8 cellular contexts compared by ENCODE assay signal in genomic region chr11:94768602-94769511, GRCh38. TPM values are rescaled to one million over a fixed set of nuclear protein-coding genes. Genes with fewer than 3 reads are reported as not detected.
DNase-seq lines count a peak whose midpoint lies in the region; ATAC-seq and TF ChIP-seq lines count a peak whose summit lies in the region.

No MANE protein-coding gene starts in this region.

- peak; percentile 40 for ATAC-seq in GM18511 (IDR thresholded peaks at IDR 0.05; ENCODE audit: unreplicated experiment)

- H3K9me3 ChIP-seq in skeletal muscle tissue (ENCODE audit: control insufficient read depth in 3 of 3, low read length in 3 of 3): no peaks in the 10 kb centered on the region

- H3K4me1 ChIP-seq in skeletal muscle tissue (ENCODE audit: control insufficient read depth in 3 of 3, insufficient read depth in 3 of 3, low read length in 3 of 3): peaks cover 34 to 49% (median 41%) of the 10 kb centered on the region in 3 donors

- no peak for TF ChIP-seq POLR2A in NB4 (IDR thresholded peaks at IDR 0.05; ENCODE audit: extremely low read depth, insufficient read length)

- DNase-seq in AG08396 (ENCODE audit: low spot score) (peak; percentile 57), NB4 (ENCODE audit: low read depth) (peak; percentile 38), brain microvascular endothelial cell (no peak), iPS-NIHi11 (ENCODE audit: low spot score) (peak; percentile 44), UCSD-AML1 (lab: John Stamatoyannopoulos, UW; ENCODE audit: unreplicated experiment) (no peak), pons (ENCODE audit: low spot score) (no peak)

- H3K36me3 ChIP-seq in brain microvascular endothelial cell (replicated peaks) (no peaks in the 10 kb centered on the region), skeletal muscle tissue (ENCODE audit: control insufficient read depth in 3 of 3, insufficient read depth in 3 of 3, low read length in 3 of 3) (no peaks in the 10 kb centered on the region)

- TF ChIP-seq CTCF in NB4 (IDR thresholded peaks at IDR 0.05; ENCODE audit: low read depth, low read length) (no peak), brain microvascular endothelial cell (IDR thresholded peaks at IDR 0.05; ENCODE audit: low read depth, low read length, missing control alignments) (no peak)

- H3K9ac ChIP-seq in skeletal muscle tissue (ENCODE audit: low read depth in 1 of 3, low read length in 3 of 3): peak overlapping the region; percentile 90 to 95 (median 94)

- H3K27ac ChIP-seq in brain microvascular endothelial cell: peak overlapping the region; percentile 43
- H3K27ac ChIP-seq in skeletal muscle tissue (ENCODE audit: low read depth, low read length): peak overlapping the region; percentile 88

- in situ Hi-C loops in brain microvascular endothelial cell (cut with HindIII; ENCODE audit: low pct_ligation_motif_present, low sequenced_read_pairs): no loop called here

- peak overlapping the region; percentile 59 for H3K4me3 ChIP-seq in NB4 (ENCODE audit: low read depth, low read length)
- peak overlapping the region; percentile 93 for H3K4me3 ChIP-seq in brain microvascular endothelial cell (ENCODE audit: low read depth, low read length)
- peak overlapping the region; percentile 87 to 94 (median 89) for H3K4me3 ChIP-seq in skeletal muscle tissue (ENCODE audit: low read length in 3 of 3)

- H3K27me3 ChIP-seq in brain microvascular endothelial cell (replicated peaks): no peaks in the 10 kb centered on the region
- H3K27me3 ChIP-seq in skeletal muscle tissue (ENCODE audit: control insufficient read depth in 3 of 3, insufficient read depth in 3 of 3, low read length in 3 of 3): no peaks in the 10 kb centered on the region

RNA-seq across cellular contexts. Expression of gene AMOTL1, which starts 0.7 kb away (rescaled TPM):
- total RNA-seq in skeletal muscle tissue: 79.3 TPM

Comparison
In these comparisons a context has a peak if more than half of its experiments do, and no peak if none do; other contexts are left out.
1. DNase-seq: peak in AG08396 (single experiment), NB4 (single experiment) and iPS-NIHi11 (single experiment); none in brain microvascular endothelial cell (single experiment), UCSD-AML1 (single experiment) and pons (single experiment).
2. Peak in every context shown above with its lines, with median percentiles within 50 percentile points of each other: H3K4me3 ChIP-seq.